ENCODE assay signal across 9 cellular contexts in the genomic region with DNA sequence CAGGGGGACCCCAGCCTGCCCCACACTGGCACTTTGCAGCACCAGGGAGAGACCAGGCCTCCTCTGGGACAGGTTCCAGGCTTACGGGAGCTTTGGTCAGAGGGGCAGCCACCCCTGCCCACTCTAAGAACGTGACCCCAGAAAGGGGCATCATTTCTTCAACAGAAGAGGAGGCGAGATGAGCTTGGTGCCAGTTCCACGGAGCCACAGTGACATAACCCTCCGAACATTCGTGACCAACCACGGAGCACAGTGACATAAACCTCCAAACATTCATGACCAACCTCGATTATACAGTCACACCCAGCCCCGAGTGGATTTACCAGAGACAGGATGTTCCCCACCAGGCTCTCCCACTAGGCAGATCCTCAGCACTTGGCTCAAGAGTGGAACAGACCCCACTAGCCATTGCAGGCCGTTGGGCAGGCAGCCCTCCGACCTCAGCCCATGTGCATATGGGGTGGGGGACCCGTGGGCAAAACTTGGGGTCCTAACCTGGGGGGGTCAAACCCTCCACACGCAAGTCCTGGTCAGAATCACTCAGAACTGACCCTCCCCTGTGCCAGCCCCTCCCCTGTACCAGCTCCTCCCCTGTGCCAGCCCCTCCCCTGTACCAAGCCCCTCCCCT.
DNase-seq lines count a peak whose midpoint lies in the region; ATAC-seq, FAIRE-seq and TF ChIP-seq lines count a peak whose summit lies in the region.
"Had no signal": no experiment of that assay in that cellular context is flagged by ENCODE, and none has a peak within 500 bp of the region (broad histone marks: within the 10 kb centered on the region; RNA-seq: fewer than 3 reads in every experiment).

No MANE protein-coding gene starts in this region.

- ATAC-seq in activated naive CD8-positive, alpha-beta T cell treated with anti-CD3 and anti-CD28 coated beads, Interleukin-2, amount 50 U/mL, for 24 hours: no peak
- no peak for ATAC-seq in HG03432 (IDR thresholded peaks at IDR 0.05; ENCODE audit: unreplicated experiment)
- no peak for ATAC-seq in HG02571 (IDR thresholded peaks at IDR 0.05; ENCODE audit: unreplicated experiment)

- FAIRE-seq in GM12891 (lab: Jason Lieb, UNC): no peak

- peaks cover 16% of the 10 kb centered on the region for H3K36me3 Mint-ChIP-seq in HFFc6 (ENCODE audit: low read depth)
- no peaks in the 10 kb centered on the region for H3K36me3 Mint-ChIP-seq in activated naive CD8-positive, alpha-beta T cell treated with anti-CD3 and anti-CD28 coated beads, Interleukin-2, amount 50 U/mL, for 24 hours (ENCODE audit: low read depth)

- no peak for TF ChIP-seq EP300 in stomach (IDR thresholded peaks at IDR 0.05)

- intact Hi-C loops in stomach (cut with DNase I; ENCODE audit: low total_unique reads): no loop called here

- peaks cover 4% of the 10 kb centered on the region for H3K27me3 Mint-ChIP-seq in HFFc6 (ENCODE audit: insufficient read depth)
- H3K27me3 Mint-ChIP-seq in activated naive CD8-positive, alpha-beta T cell treated with anti-CD3 and anti-CD28 coated beads, Interleukin-2, amount 50 U/mL, for 24 hours: peaks cover 3% of the 10 kb centered on the region

- no peaks in the 10 kb centered on the region for H3K36me3 ChIP-seq in stomach

- H3K9me3 ChIP-seq in stomach: peaks cover 0 to 6% (median 0%) of the 10 kb centered on the region in 4 donors

- H3K9me3 Mint-ChIP-seq in HFFc6: peaks cover 14% of the 10 kb centered on the region
- H3K9me3 Mint-ChIP-seq in activated naive CD8-positive, alpha-beta T cell treated with anti-CD3 and anti-CD28 coated beads, Interleukin-2, amount 50 U/mL, for 24 hours: peaks cover 4% of the 10 kb centered on the region

- no peak overlapping the region for H3K4me3 Mint-ChIP-seq in HFFc6
- H3K4me3 Mint-ChIP-seq in activated naive CD8-positive, alpha-beta T cell treated with anti-CD3 and anti-CD28 coated beads, Interleukin-2, amount 50 U/mL, for 24 hours: no peak overlapping the region

- H3K27ac ChIP-seq in stomach: peak overlapping the region in 3 of 5 donors; percentile 1 to 45 (median 37)

- TF ChIP-seq CTCF in HFFc6 (IDR thresholded peaks at IDR 0.05) (no peak), stomach (IDR thresholded peaks at IDR 0.05) (no peak)

- peaks cover 60% of the 10 kb centered on the region for H3K4me1 Mint-ChIP-seq in HFFc6 (ENCODE audit: low read depth)
- H3K4me1 Mint-ChIP-seq in activated naive CD8-positive, alpha-beta T cell treated with anti-CD3 and anti-CD28 coated beads, Interleukin-2, amount 50 U/mL, for 24 hours: peaks cover 27% of the 10 kb centered on the region

- TF ChIP-seq POLR2A in stomach (IDR thresholded peaks at IDR 0.05) (no peak), GM12891 (IDR thresholded peaks at IDR 0.05; ENCODE audit: low read depth, low read length) (no peak)

- 68 to 82% (median 80%) methylated on average over 10 to 13 of the region's 13 CpGs for WGBS in stomach, 5 donors

- peak overlapping the region; percentile 58 for H3K27ac Mint-ChIP-seq in HFFc6
- no peak overlapping the region for H3K27ac Mint-ChIP-seq in activated naive CD8-positive, alpha-beta T cell treated with anti-CD3 and anti-CD28 coated beads, Interleukin-2, amount 50 U/mL, for 24 hours

- no peak overlapping the region for H3K4me3 ChIP-seq in stomach

- DNase-seq in HFFc6 (peak; percentile 33), hepatic stellate cell (ENCODE audit: low spot score) (peak; percentile 75), stomach (no peak), GM12891 (ENCODE audit: insufficient read length, low spot score) (no peak)
- peak; percentile 6 for DNase-seq in activated naive CD8-positive, alpha-beta T cell treated with anti-CD3 and anti-CD28 coated beads, Interleukin-2, amount 50 U/mL, for 24 hours
- DNase-seq: mesendoderm, NCI-H510A had no signal

- H3K4me1 ChIP-seq in stomach: peaks cover 19 to 53% (median 25%) of the 10 kb centered on the region in 4 donors

- no peaks in the 10 kb centered on the region for H3K27me3 ChIP-seq in stomach

TF ChIP-seq in GM12891, 5 proteins besides CTCF, POLR2A, EP300 and RAD21:
- TF ChIP-seq TAF1 (IDR thresholded peaks at IDR 0.05; ENCODE audit: low read depth, low read length): no peak

Comparison
In these comparisons a context has a peak if more than half of its experiments do, and no peak if none do; other contexts are left out.
1. DNase-seq: peak in HFFc6 (single experiment), activated naive CD8-positive, alpha-beta T cell treated with anti-CD3 and anti-CD28 coated beads, Interleukin-2, amount 50 U/mL, for 24 hours (single experiment) and hepatic stellate cell (single experiment); none in stomach (single experiment) and GM12891 (single experiment).